Comparison of ENCODE assay signal across 1 cellular context in the genomic region with DNA sequence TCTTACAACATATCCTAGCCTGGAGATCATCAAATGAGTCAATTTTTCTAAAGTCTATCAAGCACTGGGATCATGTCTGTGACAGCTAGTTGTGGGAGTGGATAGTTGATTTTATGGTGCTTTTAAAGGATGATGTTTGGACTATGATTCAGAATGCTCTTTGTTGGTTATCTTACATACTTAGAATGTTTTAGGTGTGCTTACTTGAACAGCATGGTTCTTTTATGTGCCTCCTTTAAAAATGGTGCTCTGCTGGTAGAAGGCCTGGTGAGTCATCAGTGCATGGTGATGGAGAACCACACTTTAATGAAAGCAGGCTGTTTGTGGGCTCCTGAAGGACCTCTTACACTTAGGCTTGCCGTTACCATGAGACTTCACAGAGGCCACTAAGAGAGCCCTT.
TF ChIP-seq lines count a peak whose summit lies in the region.

No MANE protein-coding gene starts in this region.

TF ChIP-seq in IMR-90, 13 proteins besides CTCF, POLR2A, EP300 and RAD21:
- TF ChIP-seq SMC3 (IDR thresholded peaks at IDR 0.05; ENCODE audit: low read depth, low read length) (no peak), FOS (IDR thresholded peaks at IDR 0.05; ENCODE audit: low read depth, low read length) (peak; percentile 76), BHLHE40 (IDR thresholded peaks at IDR 0.05; ENCODE audit: low read depth, low read length) (peak; percentile 65), CHD1 (IDR thresholded peaks at IDR 0.05; ENCODE audit: low read depth, low read length) (no peak), RCOR1 (IDR thresholded peaks at IDR 0.05; ENCODE audit: insufficient replicate concordance, low read length) (peak; percentile 14), NFE2L2 (IDR thresholded peaks at IDR 0.05; ENCODE audit: low read depth, low read length) (no peak), RFX5 (IDR thresholded peaks at IDR 0.05; ENCODE audit: low read depth, low read length) (no peak), MAFK (IDR thresholded peaks at IDR 0.05; ENCODE audit: low read depth, low read length) (no peak), MAZ (IDR thresholded peaks at IDR 0.05; ENCODE audit: borderline replicate concordance, low read depth, low read length) (no peak), CEBPB (IDR thresholded peaks at IDR 0.05; ENCODE audit: low read depth, low read length) (peak; percentile 42; the same call in 1 of the 2 replicates), MXI1 (IDR thresholded peaks at IDR 0.05; ENCODE audit: borderline replicate concordance, low read depth, low read length) (0 out of 2 replicates have a peak, but pooled peaks have one; percentile 50)
- TF ChIP-seq, protein P1, sequence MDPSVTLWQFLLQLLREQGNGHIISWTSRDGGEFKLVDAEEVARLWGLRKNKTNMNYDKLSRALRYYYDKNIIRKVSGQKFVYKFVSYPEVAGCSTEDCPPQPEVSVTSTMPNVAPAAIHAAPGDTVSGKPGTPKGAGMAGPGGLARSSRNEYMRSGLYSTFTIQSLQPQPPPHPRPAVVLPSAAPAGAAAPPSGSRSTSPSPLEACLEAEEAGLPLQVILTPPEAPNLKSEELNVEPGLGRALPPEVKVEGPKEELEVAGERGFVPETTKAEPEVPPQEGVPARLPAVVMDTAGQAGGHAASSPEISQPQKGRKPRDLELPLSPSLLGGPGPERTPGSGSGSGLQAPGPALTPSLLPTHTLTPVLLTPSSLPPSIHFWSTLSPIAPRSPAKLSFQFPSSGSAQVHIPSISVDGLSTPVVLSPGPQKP (IDR thresholded peaks at IDR 0.05; ENCODE audit: borderline replicate concordance, low read depth, low read length), result no peak
- TF ChIP-seq, protein P2, sequence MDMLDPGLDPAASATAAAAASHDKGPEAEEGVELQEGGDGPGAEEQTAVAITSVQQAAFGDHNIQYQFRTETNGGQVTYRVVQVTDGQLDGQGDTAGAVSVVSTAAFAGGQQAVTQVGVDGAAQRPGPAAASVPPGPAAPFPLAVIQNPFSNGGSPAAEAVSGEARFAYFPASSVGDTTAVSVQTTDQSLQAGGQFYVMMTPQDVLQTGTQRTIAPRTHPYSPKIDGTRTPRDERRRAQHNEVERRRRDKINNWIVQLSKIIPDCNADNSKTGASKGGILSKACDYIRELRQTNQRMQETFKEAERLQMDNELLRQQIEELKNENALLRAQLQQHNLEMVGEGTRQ (IDR thresholded peaks at IDR 0.05; ENCODE audit: low read depth, low read length), result no peak
